Comparison of ENCODE assay signal across 1 cellular context in the genomic region with DNA sequence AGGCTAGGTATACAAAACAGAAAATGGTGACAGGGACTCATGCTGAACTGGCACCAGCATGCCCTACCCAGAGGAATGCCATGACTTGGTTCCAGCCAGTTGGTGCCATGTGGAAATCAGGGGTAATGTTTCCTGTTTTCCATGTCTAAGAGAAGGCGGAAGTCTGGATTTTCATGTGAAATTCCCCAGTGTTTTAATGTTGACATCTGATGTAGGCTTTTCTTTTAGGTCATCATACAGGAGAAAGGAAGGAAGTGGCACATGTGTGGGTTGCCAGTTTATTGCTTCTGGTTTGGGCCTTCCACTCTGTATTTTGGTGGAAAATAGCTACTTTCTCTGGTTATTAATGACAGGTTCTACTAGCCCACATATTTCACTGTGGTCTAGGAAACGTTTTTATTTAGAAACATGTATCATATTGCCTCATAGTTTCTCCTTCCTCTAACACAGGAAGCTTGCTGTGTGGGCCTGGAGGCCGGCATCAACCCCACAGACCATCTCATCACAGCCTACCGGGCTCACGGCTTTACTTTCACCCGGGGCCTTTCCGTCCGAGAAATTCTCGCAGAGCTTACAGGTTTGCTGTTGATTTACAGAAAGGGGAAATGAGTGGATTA.
A peak's percentile ranks its signal among the peaks of the same experiment; 100 is the strongest.
TF ChIP-seq lines count a peak whose summit lies in the region.

No MANE protein-coding gene starts in this region.

TF ChIP-seq in GM12878, 131 proteins besides CTCF, POLR2A, EP300 and RAD21 (continued from another document and continues in another):
- TF ChIP-seq, protein P1, sequence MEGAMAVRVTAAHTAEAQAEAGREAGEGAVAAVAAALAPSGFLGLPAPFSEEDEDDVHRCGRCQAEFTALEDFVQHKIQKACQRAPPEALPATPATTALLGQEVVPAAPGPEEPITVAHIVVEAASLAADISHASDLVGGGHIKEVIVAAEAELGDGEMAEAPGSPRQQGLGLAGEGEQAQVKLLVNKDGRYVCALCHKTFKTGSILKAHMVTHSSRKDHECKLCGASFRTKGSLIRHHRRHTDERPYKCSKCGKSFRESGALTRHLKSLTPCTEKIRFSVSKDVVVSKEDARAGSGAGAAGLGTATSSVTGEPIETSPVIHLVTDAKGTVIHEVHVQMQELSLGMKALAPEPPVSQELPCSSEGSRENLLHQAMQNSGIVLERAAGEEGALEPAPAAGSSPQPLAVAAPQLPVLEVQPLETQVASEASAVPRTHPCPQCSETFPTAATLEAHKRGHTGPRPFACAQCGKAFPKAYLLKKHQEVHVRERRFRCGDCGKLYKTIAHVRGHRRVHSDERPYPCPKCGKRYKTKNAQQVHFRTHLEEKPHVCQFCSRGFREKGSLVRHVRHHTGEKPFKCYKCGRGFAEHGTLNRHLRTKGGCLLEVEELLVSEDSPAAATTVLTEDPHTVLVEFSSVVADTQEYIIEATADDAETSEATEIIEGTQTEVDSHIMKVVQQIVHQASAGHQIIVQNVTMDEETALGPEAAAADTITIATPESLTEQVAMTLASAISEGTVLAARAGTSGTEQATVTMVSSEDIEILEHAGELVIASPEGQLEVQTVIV (IDR thresholded peaks at IDR 0.05; ENCODE audit: borderline replicate concordance, partially characterized antibody), result no peak
- TF ChIP-seq, protein P2, sequence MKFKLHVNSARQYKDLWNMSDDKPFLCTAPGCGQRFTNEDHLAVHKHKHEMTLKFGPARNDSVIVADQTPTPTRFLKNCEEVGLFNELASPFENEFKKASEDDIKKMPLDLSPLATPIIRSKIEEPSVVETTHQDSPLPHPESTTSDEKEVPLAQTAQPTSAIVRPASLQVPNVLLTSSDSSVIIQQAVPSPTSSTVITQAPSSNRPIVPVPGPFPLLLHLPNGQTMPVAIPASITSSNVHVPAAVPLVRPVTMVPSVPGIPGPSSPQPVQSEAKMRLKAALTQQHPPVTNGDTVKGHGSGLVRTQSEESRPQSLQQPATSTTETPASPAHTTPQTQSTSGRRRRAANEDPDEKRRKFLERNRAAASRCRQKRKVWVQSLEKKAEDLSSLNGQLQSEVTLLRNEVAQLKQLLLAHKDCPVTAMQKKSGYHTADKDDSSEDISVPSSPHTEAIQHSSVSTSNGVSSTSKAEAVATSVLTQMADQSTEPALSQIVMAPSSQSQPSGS (IDR thresholded peaks at IDR 0.05; ENCODE audit: low read length), result peak; percentile 74
- TF ChIP-seq NBN (IDR thresholded peaks at IDR 0.05) (no peak), SMAD5 (IDR thresholded peaks at IDR 0.05; ENCODE audit: low read depth) (no peak), BRCA1 (IDR thresholded peaks at IDR 0.05; ENCODE audit: low read depth, low read length) (no peak), JUNB (IDR thresholded peaks at IDR 0.05) (no peak; the same call in 1 of the 2 replicates), FOXK2 (IDR thresholded peaks at IDR 0.05) (no peak), WRNIP1 (IDR thresholded peaks at IDR 0.05; ENCODE audit: borderline replicate concordance, low read depth, low read length) (no peak), SIN3A (IDR thresholded peaks at IDR 0.05; ENCODE audit: low read depth, low read length) (no peak), MTA2 (IDR thresholded peaks at IDR 0.05; ENCODE audit: low read depth) (peak; percentile 32; the same call in 1 of the 2 replicates), ETV6 (conservative IDR thresholded peaks at IDR 0.05 in 1 of 2, IDR thresholded peaks at IDR 0.05 in 1 of 2; ENCODE audit: borderline replicate concordance in 1 of 2, low read depth in 1 of 2) (peak in 1 of 2 experiments; percentile 92; a peak in 2 of 4 replicates), SUPT20H (IDR thresholded peaks at IDR 0.05; ENCODE audit: borderline replicate concordance, control insufficient read depth, low read depth, low read length) (no peak), STAT1 (conservative IDR thresholded peaks at IDR 0.05) (no peak), MEF2B (IDR thresholded peaks at IDR 0.05; ENCODE audit: partially characterized antibody, poor library complexity, severe bottlenecking) (peak; percentile 63), PAX8 (IDR thresholded peaks at IDR 0.05) (no peak), SP1 (IDR thresholded peaks at IDR 0.05; ENCODE audit: low read depth, low read length) (no peak), BMI1 (IDR thresholded peaks at IDR 0.05; ENCODE audit: borderline replicate concordance) (no peak), CREB1 (IDR thresholded peaks at IDR 0.05; ENCODE audit: low read depth) (0 out of 2 replicates have a peak, but pooled peaks have one; percentile 25), RCOR1 (conservative IDR thresholded peaks at IDR 0.05; ENCODE audit: low read depth, low read length) (no peak), CREM (IDR thresholded peaks at IDR 0.05; ENCODE audit: low read depth) (peak; percentile 40; the same call in 1 of the 2 replicates), CBX5 (IDR thresholded peaks at IDR 0.05; ENCODE audit: low read depth) (no peak; the same call in 1 of the 2 replicates), EED (IDR thresholded peaks at IDR 0.05; ENCODE audit: low read depth) (0 out of 2 replicates have a peak, but pooled peaks have one; percentile 37), NR2C2 (IDR thresholded peaks at IDR 0.05; ENCODE audit: borderline replicate concordance, control insufficient read depth, insufficient read length, low read depth) (no peak), POLR2AphosphoS2 (IDR thresholded peaks at IDR 0.05; ENCODE audit: low read depth, low read length) (no peak), ZSCAN29 (IDR thresholded peaks at IDR 0.05) (no peak), ESRRA (IDR thresholded peaks at IDR 0.05; ENCODE audit: low read length) (no peak), EGR1 (IDR thresholded peaks at IDR 0.05; ENCODE audit: borderline replicate concordance in 1 of 2, low read depth in 2 of 2, low read length in 2 of 2) (0 out of 3 replicates have a peak, but pooled peaks of 1 of the 2 experiments have one; percentile 10), TCF12 (IDR thresholded peaks at IDR 0.05; ENCODE audit: low read depth, low read length) (no peak), MTA3 (IDR thresholded peaks at IDR 0.05; ENCODE audit: borderline replicate concordance, low read length) (0 out of 2 replicates have a peak, but pooled peaks have one; percentile 27), ZNF384 (IDR thresholded peaks at IDR 0.05; ENCODE audit: borderline replicate concordance, low read depth, low read length) (no peak)
- TF ChIP-seq, protein P3, sequence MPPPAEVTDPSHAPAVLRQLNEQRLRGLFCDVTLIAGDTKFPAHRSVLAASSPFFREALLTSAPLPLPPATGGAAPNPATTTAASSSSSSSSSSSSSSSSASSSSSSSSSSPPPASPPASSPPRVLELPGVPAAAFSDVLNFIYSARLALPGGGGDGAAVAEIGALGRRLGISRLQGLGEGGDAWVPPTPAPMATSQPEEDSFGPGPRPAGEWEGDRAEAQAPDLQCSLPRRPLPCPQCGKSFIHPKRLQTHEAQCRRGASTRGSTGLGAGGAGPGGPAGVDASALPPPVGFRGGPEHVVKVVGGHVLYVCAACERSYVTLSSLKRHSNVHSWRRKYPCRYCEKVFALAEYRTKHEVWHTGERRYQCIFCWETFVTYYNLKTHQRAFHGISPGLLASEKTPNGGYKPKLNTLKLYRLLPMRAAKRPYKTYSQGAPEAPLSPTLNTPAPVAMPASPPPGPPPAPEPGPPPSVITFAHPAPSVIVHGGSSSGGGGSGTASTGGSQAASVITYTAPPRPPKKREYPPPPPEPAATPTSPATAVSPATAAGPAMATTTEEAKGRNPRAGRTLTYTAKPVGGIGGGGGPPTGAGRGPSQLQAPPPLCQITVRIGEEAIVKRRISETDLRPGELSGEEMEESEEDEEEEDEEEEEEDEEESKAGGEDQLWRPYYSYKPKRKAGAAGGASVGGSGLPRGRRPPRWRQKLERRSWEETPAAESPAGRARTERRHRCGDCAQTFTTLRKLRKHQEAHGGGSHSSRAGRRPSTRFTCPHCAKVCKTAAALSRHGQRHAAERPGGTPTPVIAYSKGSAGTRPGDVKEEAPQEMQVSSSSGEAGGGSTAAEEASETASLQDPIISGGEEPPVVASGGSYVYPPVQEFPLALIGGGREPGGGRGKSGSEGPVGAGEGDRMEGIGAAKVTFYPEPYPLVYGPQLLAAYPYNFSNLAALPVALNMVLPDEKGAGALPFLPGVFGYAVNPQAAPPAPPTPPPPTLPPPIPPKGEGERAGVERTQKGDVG (CRISPR knock-in tag; IDR thresholded peaks at IDR 0.05), result no peak
- TF ChIP-seq, protein P4, sequence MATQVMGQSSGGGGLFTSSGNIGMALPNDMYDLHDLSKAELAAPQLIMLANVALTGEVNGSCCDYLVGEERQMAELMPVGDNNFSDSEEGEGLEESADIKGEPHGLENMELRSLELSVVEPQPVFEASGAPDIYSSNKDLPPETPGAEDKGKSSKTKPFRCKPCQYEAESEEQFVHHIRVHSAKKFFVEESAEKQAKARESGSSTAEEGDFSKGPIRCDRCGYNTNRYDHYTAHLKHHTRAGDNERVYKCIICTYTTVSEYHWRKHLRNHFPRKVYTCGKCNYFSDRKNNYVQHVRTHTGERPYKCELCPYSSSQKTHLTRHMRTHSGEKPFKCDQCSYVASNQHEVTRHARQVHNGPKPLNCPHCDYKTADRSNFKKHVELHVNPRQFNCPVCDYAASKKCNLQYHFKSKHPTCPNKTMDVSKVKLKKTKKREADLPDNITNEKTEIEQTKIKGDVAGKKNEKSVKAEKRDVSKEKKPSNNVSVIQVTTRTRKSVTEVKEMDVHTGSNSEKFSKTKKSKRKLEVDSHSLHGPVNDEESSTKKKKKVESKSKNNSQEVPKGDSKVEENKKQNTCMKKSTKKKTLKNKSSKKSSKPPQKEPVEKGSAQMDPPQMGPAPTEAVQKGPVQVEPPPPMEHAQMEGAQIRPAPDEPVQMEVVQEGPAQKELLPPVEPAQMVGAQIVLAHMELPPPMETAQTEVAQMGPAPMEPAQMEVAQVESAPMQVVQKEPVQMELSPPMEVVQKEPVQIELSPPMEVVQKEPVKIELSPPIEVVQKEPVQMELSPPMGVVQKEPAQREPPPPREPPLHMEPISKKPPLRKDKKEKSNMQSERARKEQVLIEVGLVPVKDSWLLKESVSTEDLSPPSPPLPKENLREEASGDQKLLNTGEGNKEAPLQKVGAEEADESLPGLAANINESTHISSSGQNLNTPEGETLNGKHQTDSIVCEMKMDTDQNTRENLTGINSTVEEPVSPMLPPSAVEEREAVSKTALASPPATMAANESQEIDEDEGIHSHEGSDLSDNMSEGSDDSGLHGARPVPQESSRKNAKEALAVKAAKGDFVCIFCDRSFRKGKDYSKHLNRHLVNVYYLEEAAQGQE (IDR thresholded peaks at IDR 0.05; ENCODE audit: low read depth, low read length), result no peak
- TF ChIP-seq, protein P5, sequence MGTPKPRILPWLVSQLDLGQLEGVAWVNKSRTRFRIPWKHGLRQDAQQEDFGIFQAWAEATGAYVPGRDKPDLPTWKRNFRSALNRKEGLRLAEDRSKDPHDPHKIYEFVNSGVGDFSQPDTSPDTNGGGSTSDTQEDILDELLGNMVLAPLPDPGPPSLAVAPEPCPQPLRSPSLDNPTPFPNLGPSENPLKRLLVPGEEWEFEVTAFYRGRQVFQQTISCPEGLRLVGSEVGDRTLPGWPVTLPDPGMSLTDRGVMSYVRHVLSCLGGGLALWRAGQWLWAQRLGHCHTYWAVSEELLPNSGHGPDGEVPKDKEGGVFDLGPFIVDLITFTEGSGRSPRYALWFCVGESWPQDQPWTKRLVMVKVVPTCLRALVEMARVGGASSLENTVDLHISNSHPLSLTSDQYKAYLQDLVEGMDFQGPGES (IDR thresholded peaks at IDR 0.05), result no peak
- TF ChIP-seq, protein P6, sequence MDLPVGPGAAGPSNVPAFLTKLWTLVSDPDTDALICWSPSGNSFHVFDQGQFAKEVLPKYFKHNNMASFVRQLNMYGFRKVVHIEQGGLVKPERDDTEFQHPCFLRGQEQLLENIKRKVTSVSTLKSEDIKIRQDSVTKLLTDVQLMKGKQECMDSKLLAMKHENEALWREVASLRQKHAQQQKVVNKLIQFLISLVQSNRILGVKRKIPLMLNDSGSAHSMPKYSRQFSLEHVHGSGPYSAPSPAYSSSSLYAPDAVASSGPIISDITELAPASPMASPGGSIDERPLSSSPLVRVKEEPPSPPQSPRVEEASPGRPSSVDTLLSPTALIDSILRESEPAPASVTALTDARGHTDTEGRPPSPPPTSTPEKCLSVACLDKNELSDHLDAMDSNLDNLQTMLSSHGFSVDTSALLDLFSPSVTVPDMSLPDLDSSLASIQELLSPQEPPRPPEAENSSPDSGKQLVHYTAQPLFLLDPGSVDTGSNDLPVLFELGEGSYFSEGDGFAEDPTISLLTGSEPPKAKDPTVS (IDR thresholded peaks at IDR 0.05; ENCODE audit: low read depth, low read length), result no peak
- TF ChIP-seq, protein P7, sequence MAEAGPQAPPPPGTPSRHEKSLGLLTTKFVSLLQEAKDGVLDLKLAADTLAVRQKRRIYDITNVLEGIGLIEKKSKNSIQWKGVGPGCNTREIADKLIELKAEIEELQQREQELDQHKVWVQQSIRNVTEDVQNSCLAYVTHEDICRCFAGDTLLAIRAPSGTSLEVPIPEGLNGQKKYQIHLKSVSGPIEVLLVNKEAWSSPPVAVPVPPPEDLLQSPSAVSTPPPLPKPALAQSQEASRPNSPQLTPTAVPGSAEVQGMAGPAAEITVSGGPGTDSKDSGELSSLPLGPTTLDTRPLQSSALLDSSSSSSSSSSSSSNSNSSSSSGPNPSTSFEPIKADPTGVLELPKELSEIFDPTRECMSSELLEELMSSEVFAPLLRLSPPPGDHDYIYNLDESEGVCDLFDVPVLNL (IDR thresholded peaks at IDR 0.05; ENCODE audit: low read depth, low read length), result no peak
- TF ChIP-seq, protein P8, sequence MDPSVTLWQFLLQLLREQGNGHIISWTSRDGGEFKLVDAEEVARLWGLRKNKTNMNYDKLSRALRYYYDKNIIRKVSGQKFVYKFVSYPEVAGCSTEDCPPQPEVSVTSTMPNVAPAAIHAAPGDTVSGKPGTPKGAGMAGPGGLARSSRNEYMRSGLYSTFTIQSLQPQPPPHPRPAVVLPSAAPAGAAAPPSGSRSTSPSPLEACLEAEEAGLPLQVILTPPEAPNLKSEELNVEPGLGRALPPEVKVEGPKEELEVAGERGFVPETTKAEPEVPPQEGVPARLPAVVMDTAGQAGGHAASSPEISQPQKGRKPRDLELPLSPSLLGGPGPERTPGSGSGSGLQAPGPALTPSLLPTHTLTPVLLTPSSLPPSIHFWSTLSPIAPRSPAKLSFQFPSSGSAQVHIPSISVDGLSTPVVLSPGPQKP (IDR thresholded peaks at IDR 0.05; ENCODE audit: low read depth, low read length), result no peak
- TF ChIP-seq, protein P9, sequence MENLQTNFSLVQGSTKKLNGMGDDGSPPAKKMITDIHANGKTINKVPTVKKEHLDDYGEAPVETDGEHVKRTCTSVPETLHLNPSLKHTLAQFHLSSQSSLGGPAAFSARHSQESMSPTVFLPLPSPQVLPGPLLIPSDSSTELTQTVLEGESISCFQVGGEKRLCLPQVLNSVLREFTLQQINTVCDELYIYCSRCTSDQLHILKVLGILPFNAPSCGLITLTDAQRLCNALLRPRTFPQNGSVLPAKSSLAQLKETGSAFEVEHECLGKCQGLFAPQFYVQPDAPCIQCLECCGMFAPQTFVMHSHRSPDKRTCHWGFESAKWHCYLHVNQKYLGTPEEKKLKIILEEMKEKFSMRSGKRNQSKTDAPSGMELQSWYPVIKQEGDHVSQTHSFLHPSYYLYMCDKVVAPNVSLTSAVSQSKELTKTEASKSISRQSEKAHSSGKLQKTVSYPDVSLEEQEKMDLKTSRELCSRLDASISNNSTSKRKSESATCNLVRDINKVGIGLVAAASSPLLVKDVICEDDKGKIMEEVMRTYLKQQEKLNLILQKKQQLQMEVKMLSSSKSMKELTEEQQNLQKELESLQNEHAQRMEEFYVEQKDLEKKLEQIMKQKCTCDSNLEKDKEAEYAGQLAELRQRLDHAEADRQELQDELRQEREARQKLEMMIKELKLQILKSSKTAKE (IDR thresholded peaks at IDR 0.05; ENCODE audit: low read depth, poor library complexity, severe bottlenecking), result no peak
